ENCODE assay signal across 8 cellular contexts in genomic region chr3:50245251-50245745, GRCh38. TPM values are rescaled to one million over a fixed set of nuclear protein-coding genes. Genes with fewer than 3 reads are reported as not detected.
DNase-seq lines count a peak whose midpoint lies in the region; ATAC-seq and TF ChIP-seq lines count a peak whose summit lies in the region.

No MANE protein-coding gene starts in this region.

- H3K36me3 ChIP-seq in GM23248 (ENCODE audit: low read depth) (no peaks in the 10 kb centered on the region; the same call in 1 of the 2 replicates), SK-N-SH (replicated peaks in 1 of 2; ENCODE audit: control insufficient read depth in 1 of 2, insufficient read depth in 2 of 2, low read length in 1 of 2) (peaks cover 0 to 14% of the 10 kb centered on the region in 2 experiments), esophagus muscularis mucosa (peaks cover 0 to 17% (median 4%) of the 10 kb centered on the region in 4 donors), psoas muscle (ENCODE audit: insufficient read depth in 1 of 2, low read depth in 1 of 2) (no peaks in the 10 kb centered on the region)

- H3K4me3 ChIP-seq in GM23248 (peak overlapping the region; percentile 62), SK-N-SH (ENCODE audit: low read depth in 2 of 2, low read length in 1 of 2) (no peak overlapping the region; a peak in 1 of 4 replicates), esophagus muscularis mucosa (peak overlapping the region; percentile 44 to 62 (median 50)), psoas muscle (peak overlapping the region; percentile 82)

- DNase-seq in GM23248 = no peak
- DNase-seq in SK-N-SH = no peak
- no peak for DNase-seq in esophagus muscularis mucosa (ENCODE audit: extremely low spot score)
- DNase-seq in psoas muscle = no peak
- no peak for DNase-seq in NCI-H2171 (lab: John Stamatoyannopoulos, UW)
- DNase-seq in occipital lobe (lab: John Stamatoyannopoulos, UW) = no peak

- H3K27me3 ChIP-seq in GM23248 (replicated peaks; ENCODE audit: insufficient read depth) (no peaks in the 10 kb centered on the region), SK-N-SH (ENCODE audit: insufficient read depth) (no peaks in the 10 kb centered on the region), esophagus muscularis mucosa (no peaks in the 10 kb centered on the region), psoas muscle (ENCODE audit: insufficient read depth in 3 of 3, low read length in 2 of 3) (no peaks in the 10 kb centered on the region)

- no peak for TF ChIP-seq RAD21 in SK-N-SH (IDR thresholded peaks at IDR 0.05; ENCODE audit: low read length)

- TF ChIP-seq POLR2A in esophagus muscularis mucosa (IDR thresholded peaks at IDR 0.05; ENCODE audit: low read depth) = no peak

- CTCF ChIA-PET in SK-N-SH (lab: Yijun Ruan, JAX) = interaction anchor here (0.7 to 61.6 kb wide), 7 partner anchors 13 to 78 kb away, joined by 3 to 1375 read pairs (median 3); partner anchors contain the start of genes GNAI2 and GNAT1

- H4K20me1 ChIP-seq in GM23248 (ENCODE audit: insufficient read depth) (no peaks in the 10 kb centered on the region), SK-N-SH (ENCODE audit: insufficient read depth) (peaks cover 91% of the 10 kb centered on the region)

- WGBS in GM23248 (ENCODE audit: low coverage in 1 of 2, low lambda C conversion rate in 2 of 2, missing lambda C conversion rate in 2 of 2), 2 experiments = 63 to 68% methylated on average over 16 of the region's 16 CpGs
- 92% methylated on average over 16 of the region's 16 CpGs for WGBS in SK-N-SH (ENCODE audit: low lambda C conversion rate)
- WGBS in esophagus muscularis mucosa = 54% methylated on average over 11 of the region's 16 CpGs
- 61 to 68% (median 67%) methylated on average over 16 of the region's 16 CpGs for whole genome bisulfite sequencing in psoas muscle, 3 donors

- in situ Hi-C loops in GM23248 (cut with MboI) = no loop called here

- H3K4me2 ChIP-seq in GM23248 (ENCODE audit: unreplicated experiment) (peak overlapping the region; percentile 82), SK-N-SH (peak overlapping the region; percentile 73)

- H3K9me2 ChIP-seq in GM23248 (ENCODE audit: insufficient read depth) (no peaks in the 10 kb centered on the region), SK-N-SH (no peaks in the 10 kb centered on the region)

- H3K9me3 ChIP-seq in GM23248 (ENCODE audit: low read depth) = no peaks in the 10 kb centered on the region
- no peaks in the 10 kb centered on the region for H3K9me3 ChIP-seq in SK-N-SH
- no peaks in the 10 kb centered on the region for H3K9me3 ChIP-seq in esophagus muscularis mucosa
- H3K9me3 ChIP-seq in psoas muscle = no peaks in the 10 kb centered on the region

- H3K4me1 ChIP-seq in GM23248 (ENCODE audit: insufficient read depth) = peaks cover 50% of the 10 kb centered on the region
- H3K4me1 ChIP-seq in SK-N-SH (ENCODE audit: control insufficient read depth in 1 of 2, insufficient read depth in 2 of 2, low read depth in 1 of 2, low read length in 1 of 2) = peaks cover 35 to 36% of the 10 kb centered on the region in 2 experiments; a peak in 3 of 4 replicates
- H3K4me1 ChIP-seq in esophagus muscularis mucosa = peaks cover 100% of the 10 kb centered on the region in 4 donors
- H3K4me1 ChIP-seq in psoas muscle = peaks cover 60% of the 10 kb centered on the region

- POLR2A ChIA-PET in SK-N-SH (lab: Yijun Ruan, JAX) = no interaction called here

- H3K27ac ChIP-seq in GM23248 = peak overlapping the region; percentile 91
- H3K27ac ChIP-seq in SK-N-SH (ENCODE audit: low read depth in 2 of 2, low read length in 1 of 2) = peak overlapping the region; percentile 72 to 89
- H3K27ac ChIP-seq in esophagus muscularis mucosa (replicated peaks in 1 of 4) = peak overlapping the region; percentile 86 to 92 (median 90)
- H3K27ac ChIP-seq in psoas muscle = peak overlapping the region; percentile 80

- H2AFZ ChIP-seq in GM23248 (no peak overlapping the region), SK-N-SH (ENCODE audit: low read depth) (no peak overlapping the region)

- TF ChIP-seq EP300 in SK-N-SH (IDR thresholded peaks at IDR 0.05; ENCODE audit: borderline replicate concordance in 1 of 2, low read depth in 1 of 2, low read length in 1 of 2) = no peak
- TF ChIP-seq EP300 in esophagus muscularis mucosa (IDR thresholded peaks at IDR 0.05) = no peak

- ATAC-seq in psoas muscle (no peak), HG03457 (IDR thresholded peaks at IDR 0.05; ENCODE audit: unreplicated experiment) (no peak), HG03175 (IDR thresholded peaks at IDR 0.05; ENCODE audit: unreplicated experiment) (no peak)

- H3K79me2 ChIP-seq in GM23248 (ENCODE audit: insufficient read depth) (peaks cover 92% of the 10 kb centered on the region), SK-N-SH (ENCODE audit: insufficient read depth) (peaks cover 100% of the 10 kb centered on the region)

- TF ChIP-seq CTCF in SK-N-SH (IDR thresholded peaks at IDR 0.05) (no peak), esophagus muscularis mucosa (IDR thresholded peaks at IDR 0.05) (no peak), psoas muscle (IDR thresholded peaks at IDR 0.05) (no peak)

- intact Hi-C loops in esophagus muscularis mucosa (cut with DNase I) (no loop called here), psoas muscle (cut with DNase I) (no loop called here)

- H3K9ac ChIP-seq in GM23248 (peak overlapping the region; percentile 77), SK-N-SH (peak overlapping the region; percentile 55; the same call in 1 of the 2 replicates)

- H3F3A ChIP-seq in GM23248 (ENCODE audit: insufficient read depth) = peaks cover 44% of the 10 kb centered on the region
- H3F3A ChIP-seq in SK-N-SH (replicated peaks; ENCODE audit: insufficient read depth) = peaks cover 43% of the 10 kb centered on the region

TF ChIP-seq in SK-N-SH, 30 proteins besides CTCF, POLR2A, EP300 and RAD21 (continues in another document):
- TF ChIP-seq RXRA (IDR thresholded peaks at IDR 0.05; ENCODE audit: borderline replicate concordance, low read depth) = no peak
- TF ChIP-seq PBX3 (IDR thresholded peaks at IDR 0.05) = no peak
- TF ChIP-seq POLR2AphosphoS5 (IDR thresholded peaks at IDR 0.05; ENCODE audit: low read depth, low read length) = no peak
- no peak for TF ChIP-seq MEF2A (IDR thresholded peaks at IDR 0.05; ENCODE audit: borderline replicate concordance, low read depth)

RNA-seq across cellular contexts. Expression of gene GNAI2, which starts 9.3 kb away (rescaled TPM):
- 393 and 427 TPM in 2 replicates for total RNA-seq in GM23248 (2014; rRNA removed; shearing (Covaris generic))
- polyA plus RNA-seq in GM23248 (2016; fragmentation: Nextera tagmentation; extraction: Ambion mirVana) (424 and 426 TPM in 2 replicates), SK-N-SH (2012; rRNA removed) (641 and 649 TPM in 2 replicates), psoas muscle (10 to 100 TPM; 39.4 to 57.6 (median 50.7) TPM)
- polyA plus RNA-seq in SK-N-SH (2012; cell fraction: cytosol; rRNA removed) = 388 and 495 TPM in 2 replicates
- polyA plus RNA-seq in SK-N-SH (2012; cell fraction: nucleus; rRNA removed) = 361 and 439 TPM in 2 replicates
- total RNA-seq in esophagus muscularis mucosa (100 to 1,000 TPM; 149 to 297 (median 239) TPM), psoas muscle (10 to 100 TPM; 55.5 to 93.9 (median 74.8) TPM), occipital lobe (84.5 TPM)

RNA-seq across cellular contexts. Expression of gene SEMA3B, which starts 23.6 kb away (rescaled TPM):
- 8.8 and 13.3 TPM in 2 replicates for total RNA-seq in GM23248 (2014; rRNA removed; shearing (Covaris generic))
- 7.6 and 8.4 TPM in 2 replicates for polyA plus RNA-seq in GM23248 (2016; fragmentation: Nextera tagmentation; extraction: Ambion mirVana)
- 12.4 and 14.9 TPM in 2 replicates for polyA plus RNA-seq in SK-N-SH (2012; rRNA removed)
- polyA plus RNA-seq in SK-N-SH (2012; cell fraction: cytosol; rRNA removed) = 3.4 and 5.3 TPM in 2 replicates
- polyA plus RNA-seq in SK-N-SH (2012; cell fraction: nucleus; rRNA removed) = 83.1 and 135 TPM in 2 replicates
- 10 to 100 TPM; 37.4 to 66.6 (median 46.4) TPM for total RNA-seq in esophagus muscularis mucosa
- total RNA-seq in psoas muscle = 1 to 10 TPM; 3.1 to 6.8 (median 4.3) TPM
- 1 to 10 TPM; 2.1 to 3.4 (median 2.2) TPM for polyA plus RNA-seq in psoas muscle
- 2.3 TPM for total RNA-seq in occipital lobe

RNA-seq across cellular contexts. Expression of gene LSMEM2, which starts 33.6 kb away (rescaled TPM):
- total RNA-seq in GM23248 (2014; rRNA removed; shearing (Covaris generic)) = not detected in 2 replicates
- polyA plus RNA-seq in GM23248 (2016; fragmentation: Nextera tagmentation; extraction: Ambion mirVana) (not detected in 2 replicates), SK-N-SH (2012; rRNA removed) (0.03 TPM in 1 of 2 replicates, not detected in the other), psoas muscle (1 to 10 TPM in 1 of 3 donors, under 1 TPM in 2; 0.61 to 1.6 (median 0.66) TPM)
- polyA plus RNA-seq in SK-N-SH (2012; cell fraction: cytosol; rRNA removed) = not detected in 2 replicates
- polyA plus RNA-seq in SK-N-SH (2012; cell fraction: nucleus; rRNA removed) = 0.13 and 0.21 TPM in 2 replicates
- total RNA-seq in esophagus muscularis mucosa (not detected), psoas muscle (10 to 100 TPM in 1 of 4 donors, 1 to 10 TPM in 2, under 1 TPM in 1; 0.84 to 13.1 (median 1.1) TPM), occipital lobe (0.47 TPM)

RNA-seq across cellular contexts. Expression of gene SLC38A3, which starts 40.2 kb away (rescaled TPM):
- under 0.01 TPM in 1 of 2 replicates, not detected in the other for total RNA-seq in GM23248 (2014; rRNA removed; shearing (Covaris generic))
- polyA plus RNA-seq in GM23248 (2016; fragmentation: Nextera tagmentation; extraction: Ambion mirVana) (0.36 and 0.93 TPM in 2 replicates), SK-N-SH (2012; rRNA removed) (0.84 and 0.89 TPM in 2 replicates), psoas muscle (1 to 10 TPM in 2 of 3 donors, under 1 TPM in 1; 0.12 to 4.5 (median 1.3) TPM)
- 0.15 and 0.29 TPM in 2 replicates for polyA plus RNA-seq in SK-N-SH (2012; cell fraction: cytosol; rRNA removed)
- 1.6 and 2.0 TPM in 2 replicates for polyA plus RNA-seq in SK-N-SH (2012; cell fraction: nucleus; rRNA removed)
- total RNA-seq in esophagus muscularis mucosa (under 1 TPM in 2 of 4 donors, not detected in 2; 0.11 to 0.39 TPM), psoas muscle (10 to 100 TPM in 1 of 4 donors, 1 to 10 TPM in 3; 1.7 to 12.7 (median 5.4) TPM), occipital lobe (5.0 TPM)

RNA-seq across cellular contexts. Expression of gene IFRD2, which starts 46.9 kb away (rescaled TPM):
- 86.6 and 90.2 TPM in 2 replicates for total RNA-seq in GM23248 (2014; rRNA removed; shearing (Covaris generic))
- polyA plus RNA-seq in GM23248 (2016; fragmentation: Nextera tagmentation; extraction: Ambion mirVana) = 85.4 and 90.6 TPM in 2 replicates
- polyA plus RNA-seq in SK-N-SH (2012; rRNA removed) = 52.4 and 73.2 TPM in 2 replicates
- 28.8 and 46.5 TPM in 2 replicates for polyA plus RNA-seq in SK-N-SH (2012; cell fraction: cytosol; rRNA removed)
- 222 and 253 TPM in 2 replicates for polyA plus RNA-seq in SK-N-SH (2012; cell fraction: nucleus; rRNA removed)
- 100 to 1,000 TPM in 1 of 4 donors, 10 to 100 TPM in 3; 49.4 to 106 (median 85.8) TPM for total RNA-seq in esophagus muscularis mucosa
- 100 to 1,000 TPM in 3 of 4 donors, 10 to 100 TPM in 1; 77.2 to 145 (median 119) TPM for total RNA-seq in psoas muscle
- 100 to 1,000 TPM; 129 to 175 (median 151) TPM for polyA plus RNA-seq in psoas muscle
- total RNA-seq in occipital lobe = 15.1 TPM

Comparison
In these comparisons a context has a peak if more than half of its experiments do, and no peak if none do; other contexts are left out.
1. H3K4me3 ChIP-seq: peak in GM23248 (single experiment), esophagus muscularis mucosa (4 of 4) and psoas muscle (single experiment); none in SK-N-SH (0 of 2).
2. Peak in every context shown above with its lines, with median percentiles within 50 percentile points of each other: H3K27ac ChIP-seq.